29 cellular contexts compared by ENCODE assay signal in the genomic region with DNA sequence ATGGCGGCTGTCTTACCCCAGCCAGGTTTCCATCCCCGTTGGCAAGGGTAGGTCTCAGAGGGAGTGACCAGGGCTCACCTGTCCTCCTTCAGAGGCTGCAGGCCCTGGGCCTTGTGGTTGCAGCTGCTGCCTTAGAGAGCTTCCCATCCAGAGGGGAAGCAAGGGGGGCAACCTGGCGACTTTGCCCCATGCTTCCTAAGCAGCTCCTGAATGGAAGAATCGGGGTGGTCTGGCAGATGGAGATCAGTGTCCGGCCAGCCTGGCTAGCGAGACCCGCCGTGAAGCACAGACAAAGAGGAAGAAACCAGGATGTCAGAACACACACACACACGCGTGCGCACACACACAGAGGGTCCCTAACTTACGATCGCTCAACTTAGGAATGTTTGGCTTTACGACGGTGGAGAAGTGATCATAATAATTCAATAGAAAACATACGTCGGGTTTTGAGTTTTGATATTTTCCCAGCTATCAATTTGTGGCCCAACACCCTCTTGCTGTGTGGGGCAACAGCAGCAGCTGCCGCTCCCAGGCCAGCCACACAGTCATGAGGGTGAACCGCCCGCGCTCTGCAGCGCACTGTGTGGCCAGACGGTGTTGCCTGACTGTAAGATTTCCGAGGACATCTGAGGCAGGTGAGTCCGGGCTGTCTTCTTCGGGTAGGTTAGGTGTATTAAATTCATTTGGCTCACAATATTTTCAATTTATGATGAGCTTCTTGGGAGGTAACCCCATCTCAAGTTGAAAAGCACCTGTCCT.
"Had no signal": no experiment of that assay in that cellular context is flagged by ENCODE, and none has a peak within 500 bp of the region (broad histone marks: within the 10 kb centered on the region; RNA-seq: fewer than 3 reads in every experiment).

No MANE protein-coding gene starts in this region.

- H3K27me3 Mint-ChIP-seq: naive B cell; stimulated activated memory B cell treated with anti-CD40 and anti-IgM and Interleukin-4, amounts not matched to agents 10 μg/mL and 1 μg/mL and 100 μg/mL, for 72 hours; stimulated activated naive CD8-positive, alpha-beta T cell treated with anti-CD3 and anti-CD28 coated beads, Interleukin-15, amount 100 ng/mL, for 72 hours; type B pancreatic cell had no signal

- H3K9me3 ChIP-seq: testis, upper lobe of right lung had no signal

- H3K4me1 ChIP-seq: psoas muscle, spleen, suprapubic skin, testis, transverse colon, upper lobe of right lung, uterus had no signal

- H3K27ac ChIP-seq: ovary, psoas muscle, skin epidermis, spleen, suprapubic skin, testis, transverse colon, upper lobe of right lung, uterus had no signal

- H3K27ac Mint-ChIP-seq: naive B cell; naive thymus-derived CD8-positive, alpha-beta T cell; natural killer cell treated with Interleukin-12 subunit alpha and Interleukin-12 subunit beta and Interleukin-15 and Interleukin-18, amount 100 ng/mL, for 72 hours; nephron progenitor cell; stimulated activated memory B cell treated with anti-CD40 and anti-IgM and Interleukin-4, amounts not matched to agents 10 μg/mL and 1 μg/mL and 100 μg/mL, for 72 hours; stimulated activated naive CD8-positive, alpha-beta T cell treated with anti-CD3 and anti-CD28 coated beads, Interleukin-15, amount 100 ng/mL, for 72 hours; type B pancreatic cell had no signal

- H3K4me1 Mint-ChIP-seq: naive B cell; naive thymus-derived CD8-positive, alpha-beta T cell; stimulated activated memory B cell treated with anti-CD40 and anti-IgM and Interleukin-4, amounts not matched to agents 10 μg/mL and 1 μg/mL and 100 μg/mL, for 72 hours; stimulated activated naive CD8-positive, alpha-beta T cell treated with anti-CD3 and anti-CD28 coated beads, Interleukin-15, amount 100 ng/mL, for 72 hours had no signal

- H3K4me3 ChIP-seq: ovary, psoas muscle, skin epidermis, smooth muscle cell, spleen, suprapubic skin, testis, tibial artery, transverse colon, upper lobe of right lung, uterus had no signal

- H3K36me3 Mint-ChIP-seq: stimulated activated memory B cell treated with anti-CD40 and anti-IgM and Interleukin-4, amounts not matched to agents 10 μg/mL and 1 μg/mL and 100 μg/mL, for 72 hours had no signal

- DNase-seq: naive B cell; naive thymus-derived CD8-positive, alpha-beta T cell; nephron progenitor cell; occipital lobe; ovary; psoas muscle; spleen; stimulated activated CD4-positive, alpha-beta T cell treated with anti-CD3 and anti-CD28 coated beads, Interleukin-12 subunit alpha, Interleukin-12 subunit beta, amount 100 ng/mL, for 4 hours; stimulated activated CD4-positive, alpha-beta T cell treated with anti-CD3 and anti-CD28 coated beads, Interleukin-1b, Interleukin-23, amount 100 ng/mL, for 48 hours; stimulated activated CD4-positive, alpha-beta T cell treated with anti-CD3 and anti-CD28 coated beads, Interleukin-4, amount 100 ng/mL, for 1 hour; stimulated activated CD4-positive, alpha-beta T cell treated with anti-CD3 and anti-CD28 coated beads, Interleukin-4, amount 100 ng/mL, for 4 hours; stimulated activated CD8-positive, alpha-beta memory T cell treated with anti-CD3 and anti-CD28 coated beads, Interleukin-4, amount 100 ng/mL, for 48 hours; stimulated activated naive CD4-positive, alpha-beta T cell; stimulated activated naive CD8-positive, alpha-beta T cell treated with anti-CD3 and anti-CD28 coated beads, Interleukin-15, amount 100 ng/mL, for 72 hours; stimulated activated naive CD8-positive, alpha-beta T cell treated with anti-CD3 and anti-CD28 coated beads, Interleukin-15, Interleukin-2, amounts not matched to agents 100 U/mL and 50 U/mL, for 24 hours; substantia nigra; testis; tibial artery; transverse colon; upper lobe of right lung; uterus had no signal

- H3K36me3 ChIP-seq: ovary, spleen, suprapubic skin, tibial artery, transverse colon, upper lobe of right lung, uterus had no signal

- H3K4me2 ChIP-seq: smooth muscle cell had no signal

- H3K9me3 Mint-ChIP-seq: natural killer cell treated with Interleukin-12 subunit alpha and Interleukin-12 subunit beta and Interleukin-15 and Interleukin-18, amount 100 ng/mL, for 72 hours; type B pancreatic cell had no signal

- H3K27me3 ChIP-seq: ovary, testis, tibial artery, transverse colon, upper lobe of right lung, uterus had no signal

- H3K4me3 Mint-ChIP-seq: naive thymus-derived CD8-positive, alpha-beta T cell; natural killer cell treated with Interleukin-12 subunit alpha and Interleukin-12 subunit beta and Interleukin-15 and Interleukin-18, amount 100 ng/mL, for 72 hours; nephron progenitor cell; neural crest cell; stimulated activated memory B cell treated with anti-CD40 and anti-IgM and Interleukin-4, amounts not matched to agents 10 μg/mL and 1 μg/mL and 100 μg/mL, for 72 hours; stimulated activated naive CD8-positive, alpha-beta T cell treated with anti-CD3 and anti-CD28 coated beads, Interleukin-15, amount 100 ng/mL, for 72 hours; type B pancreatic cell had no signal

- ATAC-seq: naive thymus-derived CD8-positive, alpha-beta T cell; natural killer cell treated with Interleukin-12 subunit alpha and Interleukin-12 subunit beta and Interleukin-15 and Interleukin-18, amount 100 ng/mL, for 72 hours; psoas muscle; sciatic nerve; stimulated activated memory B cell treated with anti-CD40 and anti-IgM and Interleukin-4, amounts not matched to agents 10 μg/mL and 1 μg/mL and 100 μg/mL, for 72 hours; stimulated activated naive CD8-positive, alpha-beta T cell treated with anti-CD3 and anti-CD28 coated beads, Interleukin-15, amount 100 ng/mL, for 72 hours; stimulated activated naive CD8-positive, alpha-beta T cell treated with anti-CD3 and anti-CD28 coated beads, Interleukin-15, Interleukin-2, amounts not matched to agents 100 U/mL and 50 U/mL, for 24 hours; upper lobe of right lung had no signal
